Comparison of ENCODE assay signal across 19 cellular contexts in genomic region chr12:32820376-32820931, GRCh38.
"Had no signal": no experiment of that assay in that cellular context is flagged by ENCODE, and none has a peak within 500 bp of the region (broad histone marks: within the 10 kb centered on the region; RNA-seq: fewer than 3 reads in every experiment).

No MANE protein-coding gene starts in this region.

- H3K27ac ChIP-seq: esophagus squamous epithelium, pancreas, tibial nerve had no signal

- H3K4me3 Mint-ChIP-seq: activated naive CD8-positive, alpha-beta T cell; naive B cell had no signal

- H3K4me1 Mint-ChIP-seq: naive B cell had no signal

- H3K9me3 ChIP-seq: esophagus squamous epithelium, pancreas, tibial nerve had no signal

- DNase-seq: activated CD4-positive, alpha-beta T cell treated with anti-CD3 and anti-CD28 coated beads, Interleukin-2, amount 50 U/mL, for 1 hour; activated CD8-positive, alpha-beta memory T cell treated with anti-CD3 and anti-CD28 coated beads for 24 hours; activated gamma-delta T cell treated with Interleukin-2 at 50 U/mL for 16 hours; amniotic stem cell; central memory CD4-positive, alpha-beta T cell; cortex of kidney; effector CD4-positive, alpha-beta T cell; esophagus squamous epithelium; naive B cell; pancreas; retina; stimulated activated CD4-positive, alpha-beta T cell treated with anti-CD3 and anti-CD28 coated beads, Interleukin-15, amount 100 ng/mL, for 24 hours; stimulated activated CD4-positive, alpha-beta T cell treated with anti-CD3 and anti-CD28 coated beads, Interleukin-4, amount 100 ng/mL, for 1 hour; stimulated activated naive CD4-positive, alpha-beta T cell; T-helper 2 cell had no signal

- H3K27ac Mint-ChIP-seq: activated naive CD8-positive, alpha-beta T cell had no signal

- H3K27me3 ChIP-seq: esophagus squamous epithelium, pancreas, tibial nerve had no signal

- H3K36me3 Mint-ChIP-seq: activated naive CD8-positive, alpha-beta T cell; naive B cell had no signal

- H3K4me3 ChIP-seq: esophagus squamous epithelium, lung, pancreas, tibial nerve had no signal

- H3K4me1 ChIP-seq: esophagus squamous epithelium, pancreas, tibial nerve had no signal

- H3K9me3 Mint-ChIP-seq: naive B cell had no signal

- ATAC-seq: activated CD4-positive, CD25-positive, alpha-beta regulatory T cell treated with anti-CD3 and anti-CD28 coated beads, Interleukin-2, amount 50 U/mL, for 24 hours; pancreas had no signal
